Comparison of ENCODE assay signal across 10 cellular contexts in the genomic region with DNA sequence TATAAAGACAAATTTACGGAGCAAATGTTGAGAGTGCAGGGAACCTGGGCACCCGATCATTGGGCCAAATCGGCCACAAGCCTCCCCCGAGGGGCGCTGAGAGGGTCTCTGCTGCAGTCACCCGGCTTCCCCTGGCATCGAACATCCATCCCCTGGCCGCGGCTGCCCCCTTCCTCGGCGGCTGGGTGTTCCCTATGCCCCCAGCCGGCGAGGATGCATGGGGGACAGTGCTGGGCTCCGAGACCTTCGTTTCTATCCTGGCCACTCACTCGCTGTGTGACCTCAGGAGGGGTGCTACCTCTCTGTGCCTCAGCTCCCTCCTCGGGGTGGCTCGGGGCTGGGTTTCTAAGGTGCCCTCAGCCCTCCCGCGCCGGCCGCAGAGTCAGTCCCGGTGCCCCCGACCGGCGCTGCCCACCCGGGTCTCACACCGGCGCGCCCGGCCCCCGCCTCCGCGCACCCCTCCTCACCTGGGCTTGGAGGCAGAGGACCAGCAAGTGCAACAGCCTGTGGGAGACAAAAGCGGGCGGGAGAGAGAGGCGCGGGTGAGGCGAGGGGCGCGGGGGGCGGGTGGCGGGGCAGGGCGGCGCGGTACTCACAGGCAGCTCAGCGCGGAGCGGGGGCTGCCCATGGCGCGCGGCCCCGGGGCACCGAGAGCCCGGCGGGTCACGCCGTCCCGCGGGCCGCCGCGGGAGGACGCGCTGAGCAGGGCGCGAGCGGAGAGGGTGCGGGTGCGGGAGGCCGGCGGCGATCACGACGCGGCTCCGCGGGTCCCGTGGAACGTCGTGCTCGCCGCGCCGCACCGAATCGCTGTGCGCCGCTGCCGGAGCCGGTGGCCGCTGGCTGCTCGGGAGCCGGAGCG. TPM values are rescaled to one million over a fixed set of nuclear protein-coding genes. Genes with fewer than 3 reads are reported as not detected.
DNase-seq lines count a peak whose midpoint lies in the region; ATAC-seq and TF ChIP-seq lines count a peak whose summit lies in the region.
"Had no signal": no experiment of that assay in that cellular context is flagged by ENCODE, and none has a peak within 500 bp of the region (broad histone marks: within the 10 kb centered on the region; RNA-seq: fewer than 3 reads in every experiment).

A gene with protein sequence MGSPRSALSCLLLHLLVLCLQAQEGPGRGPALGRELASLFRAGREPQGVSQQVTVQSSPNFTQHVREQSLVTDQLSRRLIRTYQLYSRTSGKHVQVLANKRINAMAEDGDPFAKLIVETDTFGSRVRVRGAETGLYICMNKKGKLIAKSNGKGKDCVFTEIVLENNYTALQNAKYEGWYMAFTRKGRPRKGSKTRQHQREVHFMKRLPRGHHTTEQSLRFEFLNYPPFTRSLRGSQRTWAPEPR (minus strand): TSS at position 842 of the 859 bp plus-strand sequence. CDS start 214 bp downstream, at position 628.

- peak within 1 kb of the TSS; percentile 30 for H3K27ac Mint-ChIP-seq in endodermal cell

- intact Hi-C loops in posterior vena cava (cut with DNase I) = no loop called here

- H3K27me3 Mint-ChIP-seq in endodermal cell (ENCODE audit: insufficient read depth) = peaks cover 26% of the 10 kb centered on the region

- H3K4me3 Mint-ChIP-seq in endodermal cell = peak within 1 kb of the TSS; percentile 63

- H3K9me3 ChIP-seq in ES-I3 (ENCODE audit: control insufficient read depth, insufficient read depth, low read length) (no peaks in the 10 kb centered on the region; the same call in 1 of the 2 replicates), HUES48 (ENCODE audit: control insufficient read depth, insufficient read depth, low read length) (no peaks in the 10 kb centered on the region), endodermal cell (ENCODE audit: control insufficient read depth, low read length) (no peaks in the 10 kb centered on the region)

- H3K27me3 ChIP-seq in HUES48 (ENCODE audit: control insufficient read depth, insufficient read depth, low read length) (peaks cover 70% of the 10 kb centered on the region), endodermal cell (ENCODE audit: control insufficient read depth, insufficient read depth, low read length, poor library complexity, severe bottlenecking) (peaks cover 10% of the 10 kb centered on the region)

- H3K36me3 ChIP-seq in ES-I3 (ENCODE audit: insufficient read depth, low read length) (no peaks in the 10 kb centered on the region), HUES48 (ENCODE audit: control insufficient read depth, insufficient read depth, low read length) (no peaks in the 10 kb centered on the region; the same call in 1 of the 2 replicates), endodermal cell (ENCODE audit: control insufficient read depth, insufficient read depth, low read length) (peaks cover 52% of the 10 kb centered on the region)

- H3K9ac ChIP-seq in ES-I3 (ENCODE audit: low read depth, low read length) (peak within 1 kb of the TSS; percentile 38; the same call in 1 of the 2 replicates), HUES48 (ENCODE audit: low read depth, low read length) (no peak within 1 kb of the TSS), endodermal cell (ENCODE audit: extremely low read depth, low read length, poor library complexity, severe bottlenecking) (peak within 1 kb of the TSS; percentile 60)

- WGBS in endodermal cell (ENCODE audit: insufficient coverage in 1 of 2, insufficient read length in 1 of 2), 2 experiments = 1 to 5% methylated on average over 17 to 74 of the region's 95 CpGs

- peaks cover 43% of the 10 kb centered on the region for H3K4me1 Mint-ChIP-seq in endodermal cell

- H3K4me3 ChIP-seq in HUES48 (ENCODE audit: low read depth, low read length) (peak within 1 kb of the TSS; percentile 48), endodermal cell (ENCODE audit: low read length) (peak within 1 kb of the TSS; percentile 85)

- ATAC-seq in HG03045 (IDR thresholded peaks at IDR 0.05; ENCODE audit: unreplicated experiment) = no peak

- peaks cover 34% of the 10 kb centered on the region for H3K4me1 ChIP-seq in ES-I3 (ENCODE audit: insufficient read depth, low read length)
- H3K4me1 ChIP-seq in HUES48 (ENCODE audit: control insufficient read depth, insufficient read depth, low read length) = peaks cover 58% of the 10 kb centered on the region
- peaks cover 45% of the 10 kb centered on the region for H3K4me1 ChIP-seq in endodermal cell (ENCODE audit: control insufficient read depth, insufficient read depth, low read length)

- no peaks in the 10 kb centered on the region for H3K9me3 Mint-ChIP-seq in endodermal cell

- no peak within 1 kb of the TSS for H3K27ac ChIP-seq in HUES48 (ENCODE audit: low read depth, low read length)
- no peak within 1 kb of the TSS for H3K27ac ChIP-seq in endodermal cell (ENCODE audit: low read depth, low read length)

- H3K36me3 Mint-ChIP-seq in endodermal cell (ENCODE audit: low read depth) = peaks cover 18% of the 10 kb centered on the region

- TF ChIP-seq CTCF in endodermal cell (conservative IDR thresholded peaks at IDR 0.05) = no peak

- DNase-seq in endodermal cell (peak; percentile 68), posterior vena cava (ENCODE audit: low spot score) (peak; percentile 61), UCSD-AML1 (lab: John Stamatoyannopoulos, UW; ENCODE audit: unreplicated experiment) (no peak)
- no peak for DNase-seq in stimulated activated CD4-positive, alpha-beta T cell treated with anti-CD3 and anti-CD28 coated beads, Interleukin-15, amount 100 ng/mL, for 24 hours
- DNase-seq: stimulated activated CD4-positive, alpha-beta T cell treated with anti-CD3 and anti-CD28 coated beads, Interleukin-12 subunit alpha, Interleukin-12 subunit beta, amount 100 ng/mL, for 4 hours had no signal

RNA-seq across cellular contexts. Expression of the gene that starts here (rescaled TPM):
- 10 to 100 TPM; 13.3 to 46.5 TPM for total RNA-seq in endodermal cell
- polyA plus RNA-seq in endodermal cell (2013, experiment 1 of 2) = 28.6 TPM
- 31.4 TPM for polyA plus RNA-seq in endodermal cell (2013, experiment 2 of 2)
- total RNA-seq in posterior vena cava = not detected
- total RNA-seq: dermis microvascular lymphatic vessel endothelial cell, subcutaneous adipose tissue had no signal

Comparison
In these comparisons a context has a peak if more than half of its experiments do, and no peak if none do; other contexts are left out.
1. RNA of the gene that starts here (total RNA-seq): 13.3 to 46.5 TPM in endodermal cell; not detected in posterior vena cava; every median in the first group is over 10 times any median in the second.
2. Peak in DNase-seq in posterior vena cava; RNA of the gene not detected or under 1 TPM.